Comparison of ENCODE assay signal across 8 cellular contexts in genomic region chr5:79990205-79990597, GRCh38. TPM values are rescaled to one million over a fixed set of nuclear protein-coding genes. Genes with fewer than 3 reads are reported as not detected.
DNase-seq lines count a peak whose midpoint lies in the region; ATAC-seq, FAIRE-seq and TF ChIP-seq lines count a peak whose summit lies in the region.

No MANE protein-coding gene starts in this region.

- FAIRE-seq in HTR-8/SVneo (lab: Jason Lieb, UNC): no peak

- no peak for DNase-seq in activated naive CD4-positive, alpha-beta T cell treated with anti-CD3 and anti-CD28 coated beads, Interleukin-2, amount 10 ng/mL, durations not matched to agents 7 days and 5 days
- DNase-seq in activated naive CD4-positive, alpha-beta T cell treated with anti-CD3 and anti-CD28 coated beads, Interleukin-2, amount 50 U/mL, for 16 hours: no peak
- DNase-seq in activated CD8-positive, alpha-beta T cell treated with anti-CD3 and anti-CD28 coated beads, Interleukin-2, amount 10 ng/mL, durations not matched to agents 7 days and 5 days: no peak
- DNase-seq in immature natural killer cell (peak in 1 of 3 donors; percentile 9), tibial artery (no peak), NCI-H1417 (lab: John Stamatoyannopoulos, UW) (no peak), HTR-8/SVneo (ENCODE audit: insufficient read length, low spot score) (no peak)

- no peaks in the 10 kb centered on the region for H3K9me3 Mint-ChIP-seq in activated naive CD4-positive, alpha-beta T cell treated with anti-CD3 and anti-CD28 coated beads, Interleukin-2, amount 10 ng/mL, durations not matched to agents 7 days and 5 days
- H3K9me3 Mint-ChIP-seq in activated CD8-positive, alpha-beta T cell treated with anti-CD3 and anti-CD28 coated beads, Interleukin-2, amount 10 ng/mL, durations not matched to agents 7 days and 5 days (ENCODE audit: insufficient read depth): no peaks in the 10 kb centered on the region
- H3K9me3 Mint-ChIP-seq in immature natural killer cell: peaks cover 0 to 4% (median 0%) of the 10 kb centered on the region in 6 donors

- H3K4me3 Mint-ChIP-seq in activated naive CD4-positive, alpha-beta T cell treated with anti-CD3 and anti-CD28 coated beads, Interleukin-2, amount 10 ng/mL, durations not matched to agents 7 days and 5 days: peak overlapping the region; percentile 85
- peak overlapping the region; percentile 91 for H3K4me3 Mint-ChIP-seq in activated CD8-positive, alpha-beta T cell treated with anti-CD3 and anti-CD28 coated beads, Interleukin-2, amount 10 ng/mL, durations not matched to agents 7 days and 5 days
- peak overlapping the region; percentile 78 to 89 (median 85) for H3K4me3 Mint-ChIP-seq in immature natural killer cell

- H3K9me3 ChIP-seq in tibial artery: no peaks in the 10 kb centered on the region

- CTCF ChIA-PET in activated naive CD4-positive, alpha-beta T cell treated with anti-CD3 and anti-CD28 coated beads, Interleukin-2, amount 10 ng/mL, durations not matched to agents 7 days and 5 days (lab: Charles Lee): interaction anchor here (0.7 to 1.6 kb wide), 5 partner anchors 8 to 66 kb away, joined by 3 to 4 read pairs (median 4); no protein-coding TSS in a partner anchor
- CTCF ChIA-PET in activated CD8-positive, alpha-beta T cell treated with anti-CD3 and anti-CD28 coated beads, Interleukin-2, amount 10 ng/mL, durations not matched to agents 7 days and 5 days (lab: Charles Lee): interaction anchor here (0.7 to 2.2 kb wide), 4 partner anchors 10 to 112 kb away, joined by 3 to 10 read pairs (median 7); no protein-coding TSS in a partner anchor

- TF ChIP-seq CTCF in tibial artery (IDR thresholded peaks at IDR 0.05): no peak

- H3K27me3 Mint-ChIP-seq in activated naive CD4-positive, alpha-beta T cell treated with anti-CD3 and anti-CD28 coated beads, Interleukin-2, amount 10 ng/mL, durations not matched to agents 7 days and 5 days: no peaks in the 10 kb centered on the region
- no peaks in the 10 kb centered on the region for H3K27me3 Mint-ChIP-seq in activated CD8-positive, alpha-beta T cell treated with anti-CD3 and anti-CD28 coated beads, Interleukin-2, amount 10 ng/mL, durations not matched to agents 7 days and 5 days (ENCODE audit: low read depth)
- peaks cover 0 to 9% (median 6%) of the 10 kb centered on the region in 3 donors for H3K27me3 Mint-ChIP-seq in immature natural killer cell (ENCODE audit: low read depth in 3 of 3)

- intact Hi-C loops in tibial artery (cut with DNase I; ENCODE audit: low total_unique reads): no loop called here

- peaks cover 31% of the 10 kb centered on the region for H3K36me3 Mint-ChIP-seq in activated naive CD4-positive, alpha-beta T cell treated with anti-CD3 and anti-CD28 coated beads, Interleukin-2, amount 10 ng/mL, durations not matched to agents 7 days and 5 days
- H3K36me3 Mint-ChIP-seq in activated CD8-positive, alpha-beta T cell treated with anti-CD3 and anti-CD28 coated beads, Interleukin-2, amount 10 ng/mL, durations not matched to agents 7 days and 5 days (ENCODE audit: low read depth): peaks cover 43% of the 10 kb centered on the region
- peaks cover 12 to 28% (median 23%) of the 10 kb centered on the region in 3 donors for H3K36me3 Mint-ChIP-seq in immature natural killer cell

- peak; percentile 49 for ATAC-seq in HG02981 (IDR thresholded peaks at IDR 0.05; ENCODE audit: unreplicated experiment)
- peak; percentile 75 for ATAC-seq in activated CD8-positive, alpha-beta T cell treated with anti-CD3 and anti-CD28 coated beads, Interleukin-2, amount 10 ng/mL, durations not matched to agents 7 days and 5 days

- H3K27ac Mint-ChIP-seq in activated naive CD4-positive, alpha-beta T cell treated with anti-CD3 and anti-CD28 coated beads, Interleukin-2, amount 10 ng/mL, durations not matched to agents 7 days and 5 days: peak overlapping the region; percentile 98
- peak overlapping the region; percentile 94 for H3K27ac Mint-ChIP-seq in activated CD8-positive, alpha-beta T cell treated with anti-CD3 and anti-CD28 coated beads, Interleukin-2, amount 10 ng/mL, durations not matched to agents 7 days and 5 days
- peak overlapping the region; percentile 62 to 89 (median 76) for H3K27ac Mint-ChIP-seq in immature natural killer cell

- peaks cover 45% of the 10 kb centered on the region for H3K4me1 Mint-ChIP-seq in activated naive CD4-positive, alpha-beta T cell treated with anti-CD3 and anti-CD28 coated beads, Interleukin-2, amount 10 ng/mL, durations not matched to agents 7 days and 5 days
- peaks cover 55% of the 10 kb centered on the region for H3K4me1 Mint-ChIP-seq in activated CD8-positive, alpha-beta T cell treated with anti-CD3 and anti-CD28 coated beads, Interleukin-2, amount 10 ng/mL, durations not matched to agents 7 days and 5 days (ENCODE audit: low read depth)
- H3K4me1 Mint-ChIP-seq in immature natural killer cell: peaks cover 18 to 23% of the 10 kb centered on the region in 2 donors

- peaks cover 18 to 32% (median 21%) of the 10 kb centered on the region in 3 donors for H3K36me3 ChIP-seq in tibial artery

- peaks cover 0 to 13% (median 6%) of the 10 kb centered on the region in 4 donors for H3K4me1 ChIP-seq in tibial artery

- no peaks in the 10 kb centered on the region for H3K27me3 ChIP-seq in tibial artery

- peak overlapping the region; percentile 87 to 92 for H3K4me3 ChIP-seq in tibial artery

- POLR2A ChIA-PET in activated CD8-positive, alpha-beta T cell treated with anti-CD3 and anti-CD28 coated beads, Interleukin-2, amount 10 ng/mL, durations not matched to agents 7 days and 5 days (lab: Charles Lee): interaction anchor here (0.5 to 3.0 kb wide), 9 partner anchors 9 to 1297 kb away, joined by 3 to 35 read pairs (median 3); partner anchors contain the start of gene SERINC5

- peak overlapping the region in 1 of 2 donors; percentile 79 for H3K27ac ChIP-seq in tibial artery

RNA-seq across cellular contexts. Expression of gene MTX3, which starts 0.9 kb away (rescaled TPM):
- total RNA-seq in activated CD8-positive, alpha-beta T cell treated with anti-CD3 and anti-CD28 coated beads, Interleukin-2, amount 10 ng/mL, durations not matched to agents 7 days and 5 days: 10 to 100 TPM; 11.7 to 13.2 TPM
- polyA plus RNA-seq in immature natural killer cell: 1 to 10 TPM in 2 of 3 donors, not detected in 1; 1.3 TPM

RNA-seq across cellular contexts. Expression of gene THBS4, which starts 44.9 kb away (rescaled TPM):
- 1 to 10 TPM in 1 of 2 experiments, under 1 TPM in 1; 0.44 to 1.4 TPM for total RNA-seq in activated CD8-positive, alpha-beta T cell treated with anti-CD3 and anti-CD28 coated beads, Interleukin-2, amount 10 ng/mL, durations not matched to agents 7 days and 5 days
- not detected for polyA plus RNA-seq in immature natural killer cell
